ENCODE assay signal across 8 cellular contexts in genomic region chr1:179882253-179883039, GRCh38. TPM values are rescaled to one million over a fixed set of nuclear protein-coding genes. Genes with fewer than 3 reads are reported as not detected.
DNase-seq lines count a peak whose midpoint lies in the region; ATAC-seq and TF ChIP-seq lines count a peak whose summit lies in the region.

A gene with protein sequence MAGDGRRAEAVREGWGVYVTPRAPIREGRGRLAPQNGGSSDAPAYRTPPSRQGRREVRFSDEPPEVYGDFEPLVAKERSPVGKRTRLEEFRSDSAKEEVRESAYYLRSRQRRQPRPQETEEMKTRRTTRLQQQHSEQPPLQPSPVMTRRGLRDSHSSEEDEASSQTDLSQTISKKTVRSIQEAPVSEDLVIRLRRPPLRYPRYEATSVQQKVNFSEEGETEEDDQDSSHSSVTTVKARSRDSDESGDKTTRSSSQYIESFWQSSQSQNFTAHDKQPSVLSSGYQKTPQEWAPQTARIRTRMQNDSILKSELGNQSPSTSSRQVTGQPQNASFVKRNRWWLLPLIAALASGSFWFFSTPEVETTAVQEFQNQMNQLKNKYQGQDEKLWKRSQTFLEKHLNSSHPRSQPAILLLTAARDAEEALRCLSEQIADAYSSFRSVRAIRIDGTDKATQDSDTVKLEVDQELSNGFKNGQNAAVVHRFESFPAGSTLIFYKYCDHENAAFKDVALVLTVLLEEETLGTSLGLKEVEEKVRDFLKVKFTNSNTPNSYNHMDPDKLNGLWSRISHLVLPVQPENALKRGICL (plus strand): TSS chr1:179882285. CDS start chr1:179882503, 218 bp downstream.

- peak within 1 kb of the TSS; percentile 97 for H3K4me3 Mint-ChIP-seq in nephron progenitor cell
- peak within 1 kb of the TSS; percentile 96 to 99 for H3K4me3 Mint-ChIP-seq in stimulated activated naive CD8-positive, alpha-beta T cell treated with anti-CD3 and anti-CD28 coated beads, Interleukin-15, amount 100 ng/mL, for 72 hours

- H3K4me1 ChIP-seq in HAP-1, result peaks cover 14% of the 10 kb centered on the region

- in situ Hi-C loops in HAP-1 (cut with MboI; ENCODE audit: low sequenced_read_pairs), result no loop called here

- peaks cover 3% of the 10 kb centered on the region for H3K36me3 Mint-ChIP-seq in nephron progenitor cell (ENCODE audit: low read depth)

- peak within 1 kb of the TSS; percentile 100 for H3K27ac Mint-ChIP-seq in nephron progenitor cell
- peak within 1 kb of the TSS; percentile 99 to 100 for H3K27ac Mint-ChIP-seq in stimulated activated naive CD8-positive, alpha-beta T cell treated with anti-CD3 and anti-CD28 coated beads, Interleukin-15, amount 100 ng/mL, for 72 hours

- peaks cover 48% of the 10 kb centered on the region for H3K4me1 Mint-ChIP-seq in nephron progenitor cell
- H3K4me1 Mint-ChIP-seq in stimulated activated naive CD8-positive, alpha-beta T cell treated with anti-CD3 and anti-CD28 coated beads, Interleukin-15, amount 100 ng/mL, for 72 hours, result peaks cover 50% of the 10 kb centered on the region

- peak; percentile 84 for ATAC-seq in stimulated activated naive CD8-positive, alpha-beta T cell treated with anti-CD3 and anti-CD28 coated beads, Interleukin-15, amount 100 ng/mL, for 72 hours

- H3K4me3 ChIP-seq in HAP-1 (peak within 1 kb of the TSS; percentile 82), MG63 (peak within 1 kb of the TSS; percentile 96), fibroblast of the aortic adventitia (ENCODE audit: low read depth, low read length) (peak within 1 kb of the TSS; percentile 90)

- H3K27me3 ChIP-seq in HAP-1 (ENCODE audit: low read depth) (no peaks in the 10 kb centered on the region), MG63 (no peaks in the 10 kb centered on the region)

- TF ChIP-seq CTCF in fibroblast of the aortic adventitia (IDR thresholded peaks at IDR 0.05; ENCODE audit: insufficient read depth, low read length), result peak; percentile 57
- TF ChIP-seq CTCF in nephron progenitor cell (IDR thresholded peaks at IDR 0.05), result peak; percentile 26

- no peaks in the 10 kb centered on the region for H3K9me3 Mint-ChIP-seq in nephron progenitor cell
- H3K9me3 Mint-ChIP-seq in stimulated activated naive CD8-positive, alpha-beta T cell treated with anti-CD3 and anti-CD28 coated beads, Interleukin-15, amount 100 ng/mL, for 72 hours, result no peaks in the 10 kb centered on the region

- H3K9me3 ChIP-seq in HAP-1 (no peaks in the 10 kb centered on the region), MG63 (no peaks in the 10 kb centered on the region)

- H3K36me3 ChIP-seq in HAP-1 (replicated peaks) (peaks cover 7% of the 10 kb centered on the region), MG63 (peaks cover 35% of the 10 kb centered on the region)

- DNase-seq in GDM1 (lab: John Stamatoyannopoulos, UW), result peak; percentile 98
- peak; percentile 91 to 97 for DNase-seq in HAP-1 (ENCODE audit: low spot score in 2 of 2)
- peak; percentile 99 for DNase-seq in MG63
- peak; percentile 95 for DNase-seq in SHP77 treated with DMSO at 0.1 percent for 48 hours (lab: John Stamatoyannopoulos, UW)
- peak; percentile 99 for DNase-seq in activated effector memory CD4-positive, alpha-beta T cell treated with anti-CD3 and anti-CD28 coated beads, Interleukin-2, amount 50 U/mL, for 16 hours
- DNase-seq in fibroblast of the aortic adventitia (ENCODE audit: low read depth), result peak; percentile 97
- DNase-seq in nephron progenitor cell, result peak; percentile 95
- peak; percentile 99 for DNase-seq in stimulated activated naive CD8-positive, alpha-beta T cell treated with anti-CD3 and anti-CD28 coated beads, Interleukin-15, amount 100 ng/mL, for 72 hours

- peaks cover 3% of the 10 kb centered on the region for H3K27me3 Mint-ChIP-seq in nephron progenitor cell (ENCODE audit: low read depth, poor library complexity)
- no peaks in the 10 kb centered on the region for H3K27me3 Mint-ChIP-seq in stimulated activated naive CD8-positive, alpha-beta T cell treated with anti-CD3 and anti-CD28 coated beads, Interleukin-15, amount 100 ng/mL, for 72 hours

RNA-seq across cellular contexts. Expression of the gene that starts here (rescaled TPM):
- total RNA-seq in MG63 (2014; rRNA removed; shearing (Covaris generic); ENCODE audit: low replicate concordance), result 20.4 and 23.8 TPM in 2 replicates
- 30.0 and 77.5 TPM in 2 replicates for total RNA-seq in fibroblast of the aortic adventitia (ENCODE audit: low replicate concordance)

Comparison
In these comparisons a context has a peak if more than half of its experiments do, and no peak if none do; other contexts are left out.
1. Peak in every context shown above with its lines: DNase-seq, ATAC-seq and H3K4me3 ChIP-seq.